35 cellular contexts compared by ENCODE assay signal in genomic region chr13:92365904-92366303, GRCh38.
DNase-seq lines count a peak whose midpoint lies in the region; ATAC-seq, FAIRE-seq and TF ChIP-seq lines count a peak whose summit lies in the region.
"Had no signal": no experiment of that assay in that cellular context is flagged by ENCODE, and none has a peak within 500 bp of the region (broad histone marks: within the 10 kb centered on the region; RNA-seq: fewer than 3 reads in every experiment).

No MANE protein-coding gene starts in this region.

- no peak for ATAC-seq in HepG2
- no peak for ATAC-seq in right lobe of liver
- no peak for ATAC-seq in K562
- no peak for ATAC-seq in foreskin keratinocyte
- ATAC-seq: A549; CD8-positive, alpha-beta T cell had no signal

- H4K20me1 ChIP-seq in HepG2 (ENCODE audit: insufficient read depth, low read length): no peaks in the 10 kb centered on the region
- no peaks in the 10 kb centered on the region for H4K20me1 ChIP-seq in K562 (replicated peaks; ENCODE audit: control insufficient read depth, insufficient read depth, low read length)
- H4K20me1 ChIP-seq: BLaER1; BLaER1 treated with 17β-estradiol and CSF1 and Interleukin-3, amounts not matched to agents 10 nM and 100 nM had no signal

- no peak overlapping the region for H2AFZ ChIP-seq in HepG2 (ENCODE audit: low read length)
- H2AFZ ChIP-seq in K562 (ENCODE audit: low read depth, low read length): no peak overlapping the region

- H3K27ac ChIP-seq in HepG2 (ENCODE audit: extremely low read length, insufficient read depth, low read length) (no peak overlapping the region), right lobe of liver (no peak overlapping the region), K562 (ENCODE audit: extremely low read depth, low read depth, low read length) (no peak overlapping the region), foreskin keratinocyte (no peak overlapping the region)
- H3K27ac ChIP-seq: 22Rv1; A549; BLaER1; BLaER1 treated with 17β-estradiol and CSF1 and Interleukin-3, amounts not matched to agents 10 nM and 100 nM; C4-2B had no signal

- no peaks in the 10 kb centered on the region for H3K79me2 ChIP-seq in HepG2 (ENCODE audit: insufficient read depth, low read length)
- no peaks in the 10 kb centered on the region for H3K79me2 ChIP-seq in K562 (ENCODE audit: control insufficient read depth, insufficient read depth, low read length)

- no peaks in the 10 kb centered on the region for H3K9me1 ChIP-seq in K562 (ENCODE audit: control insufficient read depth, insufficient read depth, low read length)

- intact Hi-C loops in HepG2 (cut with micrococcal nuclease; ENCODE audit: unreplicated experiment) (no loop called here), right lobe of liver (cut with DNase I) (no loop called here), K562 (cut with micrococcal nuclease) (no loop called here)

- H3K4me3 ChIP-seq in HepG2 (replicated peaks in 1 of 3; ENCODE audit: insufficient read depth in 1 of 3, low read depth in 2 of 3, low read length in 3 of 3): no peak overlapping the region
- no peak overlapping the region for H3K4me3 ChIP-seq in right lobe of liver
- H3K4me3 ChIP-seq in K562: no peak overlapping the region
- no peak overlapping the region for H3K4me3 ChIP-seq in fibroblast of pulmonary artery (replicated peaks; ENCODE audit: low read depth, low read length)
- H3K4me3 ChIP-seq: A549; BLaER1; BLaER1 treated with 17β-estradiol and CSF1 and Interleukin-3, amounts not matched to agents 10 nM and 100 nM had no signal

- TF ChIP-seq EP300 in HepG2 (IDR thresholded peaks at IDR 0.05; ENCODE audit: low read depth in 2 of 2, low read length in 2 of 2): no peak
- no peak for TF ChIP-seq EP300 in HepG2 (CRISPR knock-in tag; IDR thresholded peaks at IDR 0.05; ENCODE audit: borderline replicate concordance)
- no peak for TF ChIP-seq EP300 in K562 (IDR thresholded peaks at IDR 0.05; ENCODE audit: low read length)

- no peak for DNase-seq in HepG2 (ENCODE audit: low spot score)
- no peak for DNase-seq in right lobe of liver
- DNase-seq in RKO (ENCODE audit: low spot score): peak; percentile 7
- no peak for DNase-seq in K562 (ENCODE audit: extremely low read depth in 1 of 4, low spot score in 3 of 4)
- peak; percentile 10 for DNase-seq in fibroblast of pulmonary artery (ENCODE audit: low read depth)
- DNase-seq in NCI-H1092 (lab: John Stamatoyannopoulos, UW): no peak
- DNase-seq in nucleus accumbens (lab: John Stamatoyannopoulos, UW): no peak
- no peak for DNase-seq in foreskin keratinocyte
- DNase-seq: 8988T; ACHN; AML-193; BE2C; C1 segment of cervical spinal cord; Caco-2; Calu3; CD4-positive, alpha-beta memory T cell; CD4-positive, alpha-beta T cell; CD4-positive, CD25-positive, alpha-beta regulatory T cell; CD8-positive, alpha-beta memory T cell; CD8-positive, alpha-beta T cell; COR-L47; DMS 273 treated with DMSO at 0.1 percent for 48 hours; DMS153; DMS53; DMS79; DMS79 treated with DMSO at 0.1 percent for 48 hours; DND-41; EL had no signal

- POLR2A ChIA-PET in HepG2 (lab: Yijun Ruan, JAX) (no interaction called here), K562 (lab: Yijun Ruan, JAX) (interaction anchor here (0.8 kb wide), 1 partner anchor 11 kb away, joined by 3 read pairs; no protein-coding TSS in a partner anchor)

- BruUV-seq in HepG2 (replicated peaks; lab: Mats Ljungman, UMichigan): no TSS peak
- BruUV-seq in K562 (replicated peaks; lab: Mats Ljungman, UMichigan): no TSS peak

- TF ChIP-seq RAD21 in HepG2 (CRISPR knock-in tag; IDR thresholded peaks at IDR 0.05) (no peak), K562 (CRISPR knock-in tag; conservative IDR thresholded peaks at IDR 0.05 in 1 of 2, IDR thresholded peaks at IDR 0.05 in 1 of 2) (no peak)

- H3K9ac ChIP-seq in HepG2 (ENCODE audit: insufficient read depth, low read depth, low read length) (no peak overlapping the region), K562 (ENCODE audit: insufficient read depth in 1 of 2, low read depth in 2 of 2, low read length in 2 of 2) (no peak overlapping the region)
- H3K9ac ChIP-seq: BLaER1; BLaER1 treated with 17β-estradiol and CSF1 and Interleukin-3, amounts not matched to agents 10 nM and 100 nM had no signal

- H3K4me2 ChIP-seq in HepG2 (ENCODE audit: low read depth, low read length) (no peak overlapping the region), K562 (ENCODE audit: insufficient read depth, low read length) (no peak overlapping the region)
- H3K4me2 ChIP-seq: A549; BLaER1; BLaER1 treated with 17β-estradiol and CSF1 and Interleukin-3, amounts not matched to agents 10 nM and 100 nM had no signal

- H3K9me3 ChIP-seq in HepG2 (ENCODE audit: low read length): no peaks in the 10 kb centered on the region
- no peaks in the 10 kb centered on the region for H3K9me3 ChIP-seq in right lobe of liver
- no peaks in the 10 kb centered on the region for H3K9me3 ChIP-seq in K562 (replicated peaks; ENCODE audit: control insufficient read depth, insufficient read depth, low read depth, low read length)
- H3K9me3 ChIP-seq: A549, BE2C, BLaER1, Caco-2 had no signal

- H3K4me1 ChIP-seq in HepG2 (ENCODE audit: insufficient read depth, low read length) (no peaks in the 10 kb centered on the region), right lobe of liver (no peaks in the 10 kb centered on the region), K562 (replicated peaks in 1 of 2; ENCODE audit: control insufficient read depth in 2 of 2, insufficient read depth in 2 of 2, low read length in 2 of 2) (no peaks in the 10 kb centered on the region), foreskin keratinocyte (no peaks in the 10 kb centered on the region)
- H3K4me1 ChIP-seq: A549; BE2C; BLaER1; BLaER1 treated with 17β-estradiol and CSF1 and Interleukin-3, amounts not matched to agents 10 nM and 100 nM; Caco-2 had no signal

- H3K36me3 ChIP-seq in HepG2 (replicated peaks in 1 of 2; ENCODE audit: control insufficient read depth in 1 of 2, insufficient read depth in 2 of 2, low read length in 2 of 2) (no peaks in the 10 kb centered on the region), right lobe of liver (no peaks in the 10 kb centered on the region), K562 (ENCODE audit: control insufficient read depth, insufficient read depth, low read length) (no peaks in the 10 kb centered on the region)
- H3K36me3 ChIP-seq: BE2C; BLaER1; BLaER1 treated with 17β-estradiol and CSF1 and Interleukin-3, amounts not matched to agents 10 nM and 100 nM had no signal

- FAIRE-seq in HepG2 (lab: Jason Lieb, UNC) (no peak), K562 (lab: Jason Lieb, UNC) (no peak)
- FAIRE-seq: A204.1, A549, D721Med had no signal

- H3K27me3 ChIP-seq in HepG2 (ENCODE audit: control insufficient read depth in 1 of 2, insufficient read depth in 2 of 2, low read length in 2 of 2) (no peaks in the 10 kb centered on the region; a peak in 1 of 5 replicates), right lobe of liver (no peaks in the 10 kb centered on the region), K562 (ENCODE audit: control insufficient read depth in 2 of 2, insufficient read depth in 2 of 2, low read length in 2 of 2) (no peaks in the 10 kb centered on the region), foreskin keratinocyte (no peaks in the 10 kb centered on the region)
- H3K27me3 ChIP-seq: BE2C; BLaER1; BLaER1 treated with 17β-estradiol and CSF1 and Interleukin-3, amounts not matched to agents 10 nM and 100 nM had no signal

- in situ Hi-C loops in HepG2 (cut with HindIII; ENCODE audit: extremely low pct_ligation_motif_present, low pct_unique_long_range_greater_than_20kb): no loop called here
- in situ Hi-C loops in K562 (cut with MboI): no loop called here

- TF ChIP-seq CTCF in HepG2 (CRISPR knock-in tag; IDR thresholded peaks at IDR 0.05) (no peak), right lobe of liver (IDR thresholded peaks at IDR 0.05) (no peak), K562 (IDR thresholded peaks at IDR 0.05 in 2 of 3, conservative IDR thresholded peaks at IDR 0.05 in 1 of 3; ENCODE audit: insufficient read depth in 2 of 3, low read depth in 1 of 3, low read length in 3 of 3) (no peak), fibroblast of pulmonary artery (IDR thresholded peaks at IDR 0.05; ENCODE audit: low read length, missing control alignments) (no peak), foreskin keratinocyte (conservative IDR thresholded peaks at IDR 0.05) (no peak)

- TF ChIP-seq POLR2A in HepG2 (IDR thresholded peaks at IDR 0.05; ENCODE audit: insufficient read depth in 1 of 2, low read depth in 2 of 2, low read length in 2 of 2): no peak
- TF ChIP-seq POLR2A in right lobe of liver (IDR thresholded peaks at IDR 0.05): no peak
- no peak for TF ChIP-seq POLR2A in K562 (conservative IDR thresholded peaks at IDR 0.05)

- CTCF ChIA-PET in HepG2 (lab: Yijun Ruan, JAX; ENCODE audit: low intra/inter-chr PET ratio, low total read pairs) (no interaction called here), K562 (lab: Yijun Ruan, JAX; ENCODE audit: low intra/inter-chr PET ratio) (no interaction called here)

TF ChIP-seq in HepG2, 621 proteins besides CTCF, POLR2A, EP300 and RAD21:
- TF ChIP-seq CREB1 (IDR thresholded peaks at IDR 0.05) (peak; percentile 76), CREB1 (CRISPR knock-in tag; IDR thresholded peaks at IDR 0.05) (no peak), ZNF138 (CRISPR knock-in tag; IDR thresholded peaks at IDR 0.05; ENCODE audit: low read depth) (no peak)

TF ChIP-seq in K562, 482 proteins besides CTCF, POLR2A, EP300 and RAD21 (continues in another document):
- TF ChIP-seq ATF1 (CRISPR knock-in tag; IDR thresholded peaks at IDR 0.05) (no peak), ATF1 (tag; IDR thresholded peaks at IDR 0.05) (peak; percentile 45; the same call in 1 of the 2 replicates), ZKSCAN3 (CRISPR knock-in tag; IDR thresholded peaks at IDR 0.05) (no peak), ZNF77 (CRISPR knock-in tag; IDR thresholded peaks at IDR 0.05) (no peak), EWSR1 (IDR thresholded peaks at IDR 0.05; ENCODE audit: borderline replicate concordance, low read depth, partially characterized antibody) (no peak)
- TF ChIP-seq, protein P1, sequence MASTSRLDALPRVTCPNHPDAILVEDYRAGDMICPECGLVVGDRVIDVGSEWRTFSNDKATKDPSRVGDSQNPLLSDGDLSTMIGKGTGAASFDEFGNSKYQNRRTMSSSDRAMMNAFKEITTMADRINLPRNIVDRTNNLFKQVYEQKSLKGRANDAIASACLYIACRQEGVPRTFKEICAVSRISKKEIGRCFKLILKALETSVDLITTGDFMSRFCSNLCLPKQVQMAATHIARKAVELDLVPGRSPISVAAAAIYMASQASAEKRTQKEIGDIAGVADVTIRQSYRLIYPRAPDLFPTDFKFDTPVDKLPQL (IDR thresholded peaks at IDR 0.05; ENCODE audit: extremely low read depth, insufficient read length): no peak

Comparison
In these comparisons a context has a peak if more than half of its experiments do, and no peak if none do; other contexts are left out.
1. DNase-seq: peak in RKO (single experiment) and fibroblast of pulmonary artery (single experiment); none in HepG2 (single experiment), right lobe of liver (0 of 3), K562 (0 of 4), NCI-H1092 (single experiment), nucleus accumbens (0 of 56) and foreskin keratinocyte (0 of 2).
2. Of the 241 proteins assayed by ChIP-seq in both HepG2 and K562: peak only in HepG2: none; only in K562: JUNB; in both: none; in neither: 238; mixed calls (peak in some experiments, not most) for 2.